In the genomic region with DNA sequence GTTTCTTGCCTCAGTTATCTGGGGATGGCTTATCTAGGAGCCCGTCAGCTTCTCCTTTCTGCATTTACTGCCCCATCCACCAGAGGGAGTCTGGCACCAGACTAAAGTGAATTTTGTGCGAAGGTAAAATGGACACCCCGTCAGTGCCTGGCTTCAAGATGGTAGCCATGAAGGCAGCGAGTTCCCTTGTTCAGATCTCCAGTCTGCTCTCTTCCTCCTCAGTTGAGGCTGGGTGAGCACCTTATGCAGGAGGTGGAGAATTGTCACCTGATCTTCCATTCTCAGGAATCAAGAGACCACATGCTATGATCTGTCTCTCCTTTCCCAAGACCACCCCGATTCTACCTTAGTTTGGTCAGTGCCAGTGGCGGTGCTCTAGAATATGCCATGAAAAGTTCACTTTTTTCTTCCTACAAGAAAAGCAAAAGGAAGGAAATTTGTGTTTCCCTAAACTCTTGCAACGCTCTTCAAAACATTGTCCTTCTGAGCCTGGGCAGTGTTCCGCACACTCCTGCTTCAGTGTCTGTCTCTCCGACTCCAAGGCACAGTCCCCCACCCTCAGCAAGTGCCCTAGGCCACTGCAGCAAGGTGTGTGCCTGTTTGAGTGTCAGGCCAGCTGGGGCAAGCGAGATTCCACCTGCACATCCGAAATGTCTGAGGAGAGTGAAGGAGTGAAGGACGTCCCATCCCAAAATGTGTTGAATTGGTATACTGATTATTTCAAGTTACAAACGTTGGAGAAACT, we compare ENCODE assay signal across 8 cellular contexts.
DNase-seq lines count a peak whose midpoint lies in the region; ATAC-seq and TF ChIP-seq lines count a peak whose summit lies in the region.

No MANE protein-coding gene starts in this region.

- no peak overlapping the region for H3K4me3 ChIP-seq in HCT116 (replicated peaks in 1 of 2; ENCODE audit: low read depth in 1 of 2, low read length in 2 of 2)

- DNase-seq in activated CD4-positive, CD25-positive, alpha-beta regulatory T cell treated with anti-CD3 and anti-CD28 coated beads, Interleukin-2, amount 50 U/mL, for 72 hours = peak; percentile 32
- DNase-seq in activated CD4-positive, CD25-positive, alpha-beta regulatory T cell (lab: John Stamatoyannopoulos, UW) = no peak
- peak; percentile 57 for DNase-seq in HCT116 (ENCODE audit: low read depth, low spot score)
- DNase-seq in NCI-H2081 (lab: John Stamatoyannopoulos, UW) = peak; percentile 52 to 53
- peak; percentile 83 for DNase-seq in activated CD4-positive, alpha-beta T cell treated with anti-CD3 and anti-CD28 coated beads, Interleukin-2, amount 10 ng/mL, durations not matched to agents 24 days and 14 days
- DNase-seq in fibroblast of gingiva (ENCODE audit: low read depth) = peak; percentile 2
- DNase-seq in stimulated activated CD4-positive, alpha-beta T cell treated with anti-CD3 and anti-CD28 coated beads, Interleukin-15, amount 100 ng/mL, for 48 hours (ENCODE audit: low read depth in 2 of 2) = peak; percentile 10 to 15
- no peak for DNase-seq in G401 (ENCODE audit: low spot score)

- H3K4me1 ChIP-seq in HCT116 (ENCODE audit: control insufficient read depth in 1 of 2, insufficient read depth in 2 of 2, low read length in 2 of 2) = peaks cover 0 to 4% of the 10 kb centered on the region in 2 experiments; a peak in 1 of 4 replicates

- CTCF ChIA-PET in HCT116 (lab: Charles Lee) = interaction anchor here (0.6 to 1.1 kb wide), 5 partner anchors 12 to 462 kb away, joined by 3 to 4 read pairs (median 3); no protein-coding TSS in a partner anchor

- no peak overlapping the region for H3K27ac ChIP-seq in HCT116 (ENCODE audit: low read depth, low read length)

- peak; percentile 57 to 82 (median 81); a peak in 5 of 6 replicates for TF ChIP-seq CTCF in HCT116 (IDR thresholded peaks at IDR 0.05 in 2 of 3, conservative IDR thresholded peaks at IDR 0.05 in 1 of 3; ENCODE audit: borderline replicate concordance in 1 of 3, insufficient read depth in 1 of 3, low read depth in 2 of 3, low read length in 2 of 3)

- no TSS peak for BruUV-seq in HCT116 (replicated peaks; lab: Mats Ljungman, UMichigan)

- H3K9me3 Mint-ChIP-seq in activated CD4-positive, alpha-beta T cell treated with anti-CD3 and anti-CD28 coated beads, Interleukin-2, amount 10 ng/mL, durations not matched to agents 24 days and 14 days = no peaks in the 10 kb centered on the region

- POLR2A ChIA-PET in HCT116 (lab: Charles Lee) = no interaction called here

- in situ Hi-C loops in G401 (cut with HindIII; ENCODE audit: low sequenced_read_pairs) = no loop called here

- no peak overlapping the region for H3K4me3 Mint-ChIP-seq in activated CD4-positive, alpha-beta T cell treated with anti-CD3 and anti-CD28 coated beads, Interleukin-2, amount 10 ng/mL, durations not matched to agents 24 days and 14 days

- TF ChIP-seq RAD21 in HCT116 (IDR thresholded peaks at IDR 0.05; ENCODE audit: low read depth) = peak; percentile 77

- H3K36me3 Mint-ChIP-seq in activated CD4-positive, alpha-beta T cell treated with anti-CD3 and anti-CD28 coated beads, Interleukin-2, amount 10 ng/mL, durations not matched to agents 24 days and 14 days (ENCODE audit: low read depth) = no peaks in the 10 kb centered on the region

- H3K9me3 ChIP-seq in HCT116 (ENCODE audit: control insufficient read depth in 1 of 2, insufficient read depth in 1 of 2, low read depth in 1 of 2, low read length in 2 of 2) = no peaks in the 10 kb centered on the region

- TF ChIP-seq POLR2A in HCT116 (IDR thresholded peaks at IDR 0.05; ENCODE audit: borderline replicate concordance, extremely low read depth, insufficient read depth, insufficient read length) = no peak

- no peaks in the 10 kb centered on the region for H3K79me2 ChIP-seq in HCT116 (ENCODE audit: insufficient read depth, low read length)

- intact Hi-C loops in HCT116 (cut with micrococcal nuclease) = loop anchor here (5.0 to 10.0 kb wide), 3 partner anchors 93 to 463 kb away; no protein-coding TSS in a partner anchor
- intact Hi-C loops in activated CD4-positive, alpha-beta T cell treated with anti-CD3 and anti-CD28 coated beads, Interleukin-2, amount 10 ng/mL, durations not matched to agents 24 days and 14 days (cut with micrococcal nuclease) = loop anchor here (2.0 kb wide), 1 partner anchor 237 kb away; no protein-coding TSS in a partner anchor

- H3K4me1 Mint-ChIP-seq in activated CD4-positive, alpha-beta T cell treated with anti-CD3 and anti-CD28 coated beads, Interleukin-2, amount 10 ng/mL, durations not matched to agents 24 days and 14 days = no peaks in the 10 kb centered on the region

- no peak overlapping the region for H3K27ac Mint-ChIP-seq in activated CD4-positive, alpha-beta T cell treated with anti-CD3 and anti-CD28 coated beads, Interleukin-2, amount 10 ng/mL, durations not matched to agents 24 days and 14 days

- H3K4me2 ChIP-seq in HCT116 (ENCODE audit: low read length) = 0 out of 2 replicates have a peak overlapping the region, but pooled peaks have one; percentile 19

- no peaks in the 10 kb centered on the region for H4K20me1 ChIP-seq in HCT116 (ENCODE audit: insufficient read depth)

- peaks cover under 1% of the 10 kb centered on the region for H3K27me3 Mint-ChIP-seq in activated CD4-positive, alpha-beta T cell treated with anti-CD3 and anti-CD28 coated beads, Interleukin-2, amount 10 ng/mL, durations not matched to agents 24 days and 14 days

- H3K27me3 ChIP-seq in HCT116 (ENCODE audit: insufficient read depth, low read length) = no peaks in the 10 kb centered on the region

- RAD21 ChIA-PET in HCT116 (lab: Charles Lee; ENCODE audit: low non-redundant PET in 1 of 2, low total read pairs in 2 of 2, uncharacterized antibody in 2 of 2, unreplicated experiment in 2 of 2) = no interaction called here

- peak; percentile 90 for ATAC-seq in HCT116

- no peaks in the 10 kb centered on the region for H3K9me2 ChIP-seq in HCT116 (ENCODE audit: insufficient read depth)

- peak overlapping the region; percentile 99 for H2AFZ ChIP-seq in HCT116 (ENCODE audit: low read depth, low read length, poor library complexity, severe bottlenecking)

- no peak overlapping the region for H3K9ac ChIP-seq in HCT116 (ENCODE audit: low read length)

- H3K36me3 ChIP-seq in HCT116 (ENCODE audit: control insufficient read depth in 1 of 2, insufficient read depth in 2 of 2, low read length in 2 of 2) = no peaks in the 10 kb centered on the region

TF ChIP-seq in HCT116, 20 proteins besides CTCF, POLR2A, EP300 and RAD21:
- TF ChIP-seq CBX3 (IDR thresholded peaks at IDR 0.05; ENCODE audit: low read depth) = peak; percentile 83
- no peak for TF ChIP-seq ZFX (IDR thresholded peaks at IDR 0.05)
- 0 out of 2 replicates have a peak, but pooled peaks have one; percentile 13 for TF ChIP-seq EGR1 (IDR thresholded peaks at IDR 0.05; ENCODE audit: low read depth)
- TF ChIP-seq YY1 (IDR thresholded peaks at IDR 0.05; ENCODE audit: extremely low read depth, insufficient replicate concordance, low read depth, low read length) = peak; percentile 94

Comparison
In these comparisons a context has a peak if more than half of its experiments do, and no peak if none do; other contexts are left out.
1. DNase-seq: peak in activated CD4-positive, CD25-positive, alpha-beta regulatory T cell treated with anti-CD3 and anti-CD28 coated beads, Interleukin-2, amount 50 U/mL, for 72 hours (single experiment), HCT116 (single experiment), NCI-H2081 (2 of 2), activated CD4-positive, alpha-beta T cell treated with anti-CD3 and anti-CD28 coated beads, Interleukin-2, amount 10 ng/mL, durations not matched to agents 24 days and 14 days (single experiment), fibroblast of gingiva (single experiment) and stimulated activated CD4-positive, alpha-beta T cell treated with anti-CD3 and anti-CD28 coated beads, Interleukin-15, amount 100 ng/mL, for 48 hours (2 of 2); none in activated CD4-positive, CD25-positive, alpha-beta regulatory T cell (0 of 4) and G401 (single experiment).